Comparison of ENCODE assay signal across 13 cellular contexts in the genomic region with DNA sequence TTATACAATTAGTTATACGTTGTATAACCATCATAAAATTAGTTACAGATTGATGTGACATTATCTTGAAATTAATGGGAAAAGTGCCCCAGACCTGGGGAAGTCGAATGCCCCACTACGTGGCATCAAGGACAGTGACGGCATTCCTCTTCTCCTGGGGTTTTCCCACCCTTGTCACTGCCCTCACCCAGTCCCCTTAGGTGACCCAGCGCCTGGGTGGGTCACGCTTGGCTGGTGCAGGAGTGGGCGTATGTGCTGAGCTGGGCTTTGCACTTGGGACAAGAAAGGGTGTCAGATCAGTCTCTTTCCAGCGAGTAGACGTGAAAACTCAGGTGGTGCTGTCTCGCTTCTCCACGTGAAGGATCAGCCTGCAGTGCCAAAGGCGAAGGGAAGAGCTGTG. TPM values are rescaled to one million over a fixed set of nuclear protein-coding genes. Genes with fewer than 3 reads are reported as not detected.
DNase-seq lines count a peak whose midpoint lies in the region; ATAC-seq, FAIRE-seq and TF ChIP-seq lines count a peak whose summit lies in the region.
"Had no signal": no experiment of that assay in that cellular context is flagged by ENCODE, and none has a peak within 500 bp of the region (broad histone marks: within the 10 kb centered on the region; RNA-seq: fewer than 3 reads in every experiment).

No MANE protein-coding gene starts in this region.

- peak overlapping the region; percentile 55 for H3K4me3 Mint-ChIP-seq in memory B cell

- TF ChIP-seq POLR2A in vagina (IDR thresholded peaks at IDR 0.05): no peak

- H3K9me3 ChIP-seq in vagina: no peaks in the 10 kb centered on the region

- peak overlapping the region; percentile 22 to 25 for H3K4me3 ChIP-seq in vagina

- peak overlapping the region; percentile 69 for H3K27ac ChIP-seq in vagina

- H3K36me3 Mint-ChIP-seq in memory B cell: peaks cover 6% of the 10 kb centered on the region

- TF ChIP-seq CTCF in vagina (IDR thresholded peaks at IDR 0.05): no peak

- no peaks in the 10 kb centered on the region for H3K9me3 Mint-ChIP-seq in memory B cell

- peaks cover 88% of the 10 kb centered on the region for H3K4me1 ChIP-seq in vagina

- peak overlapping the region; percentile 19 for H3K27ac Mint-ChIP-seq in memory B cell

- DNase-seq in Right ventricle myocardium superior (peak; percentile 8), Right ventricle myocardium inferior (ENCODE audit: missing footprints) (no peak), RCC 7860 (ENCODE audit: low spot score) (peak; percentile 64), memory B cell (ENCODE audit: low spot score in 2 of 2) (no peak), vagina (ENCODE audit: extremely low spot score in 2 of 2) (no peak), GM19240 (ENCODE audit: insufficient read length, low spot score) (no peak), mucosa of gallbladder (ENCODE audit: low spot score) (no peak)
- DNase-seq: activated T-cell treated with anti-CD3 and anti-CD28 coated beads, Interleukin-2, amount 50 U/mL, for 1 hour; NCI-H2081; PC-3 had no signal

- intact Hi-C loops in Right ventricle myocardium superior (cut with DNase I): no loop called here
- intact Hi-C loops in Right ventricle myocardium inferior (cut with DNase I): no loop called here
- intact Hi-C loops in vagina (cut with DNase I): loop anchor here (5.0 kb wide), 1 partner anchor 63 kb away; no protein-coding TSS in a partner anchor

- FAIRE-seq in RCC 7860 (lab: Jason Lieb, UNC): peak; percentile 63
- FAIRE-seq: G401.6, HepG2 had no signal

- H3K27me3 Mint-ChIP-seq in memory B cell: no peaks in the 10 kb centered on the region

- no peaks in the 10 kb centered on the region for H3K36me3 ChIP-seq in vagina

- ATAC-seq in Right ventricle myocardium superior (ENCODE audit: poor library complexity) (no peak), Right ventricle myocardium inferior (no peak), memory B cell (ENCODE audit: low read depth) (peak; percentile 59), GM19452 (IDR thresholded peaks at IDR 0.05; ENCODE audit: unreplicated experiment) (no peak)
- ATAC-seq: HepG2, PC-3 had no signal

- H3K27me3 ChIP-seq in vagina: no peaks in the 10 kb centered on the region

- peaks cover 48% of the 10 kb centered on the region for H3K4me1 Mint-ChIP-seq in memory B cell

RNA-seq across cellular contexts. Expression of a gene that starts 7.6 kb away (rescaled TPM):
- total RNA-seq in Right ventricle myocardium superior: 16.8 TPM
- total RNA-seq in Right ventricle myocardium inferior: 16.8 TPM
- total RNA-seq in vagina: 28.5 TPM
- total RNA-seq in mucosa of gallbladder: 27.0 TPM

Comparison
In these comparisons a context has a peak if more than half of its experiments do, and no peak if none do; other contexts are left out.
1. DNase-seq: peak in Right ventricle myocardium superior (single experiment) and RCC 7860 (single experiment); none in Right ventricle myocardium inferior (single experiment), memory B cell (0 of 2), vagina (0 of 2), GM19240 (single experiment) and mucosa of gallbladder (single experiment).